22 cellular contexts compared by ENCODE assay signal in the genomic region with DNA sequence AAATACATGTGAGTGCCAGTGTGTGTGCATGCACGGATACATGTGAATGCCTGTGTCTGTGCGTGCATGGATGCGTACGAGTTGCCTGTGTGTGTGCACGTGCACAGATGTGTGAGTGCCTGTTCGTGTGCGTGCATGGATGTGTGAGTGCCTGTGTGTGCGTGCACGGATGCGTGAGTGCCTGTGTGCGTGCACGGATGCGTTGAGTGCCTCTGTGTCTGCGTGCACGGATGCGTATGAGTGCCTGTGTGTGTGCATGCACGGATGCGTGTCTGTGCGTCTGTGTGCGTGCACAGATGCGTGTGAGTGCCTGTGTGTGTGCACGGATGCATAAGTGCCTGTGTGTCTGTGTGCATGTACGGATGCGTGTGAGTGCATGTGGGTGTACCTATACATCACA.
"Had no signal": no experiment of that assay in that cellular context is flagged by ENCODE, and none has a peak within 500 bp of the region (broad histone marks: within the 10 kb centered on the region; RNA-seq: fewer than 3 reads in every experiment).

No MANE protein-coding gene starts in this region.

- H3K4me1 Mint-ChIP-seq: activated CD4-positive, alpha-beta T cell treated with anti-CD3 and anti-CD28 coated beads for 36 hours; stimulated activated naive CD8-positive, alpha-beta T cell treated with anti-CD3 and anti-CD28 coated beads, Interleukin-15, amount 100 ng/mL, for 72 hours had no signal

- H3K27ac Mint-ChIP-seq: activated CD4-positive, alpha-beta T cell treated with anti-CD3 and anti-CD28 coated beads for 36 hours; activated naive CD4-positive, alpha-beta T cell treated with anti-CD3 and anti-CD28 coated beads, Interleukin-2, amount 50 U/mL, for 72 hours; effector memory CD8-positive, alpha-beta T cell; mesothelial cell of epicardium; nephron; progenitor cell of endocrine pancreas; stimulated activated naive CD8-positive, alpha-beta T cell treated with anti-CD3 and anti-CD28 coated beads, Interleukin-15, amount 100 ng/mL, for 72 hours had no signal

- H3K27me3 Mint-ChIP-seq: activated CD4-positive, alpha-beta T cell treated with anti-CD3 and anti-CD28 coated beads for 36 hours; effector memory CD8-positive, alpha-beta T cell; progenitor cell of endocrine pancreas; stimulated activated naive CD8-positive, alpha-beta T cell treated with anti-CD3 and anti-CD28 coated beads, Interleukin-15, amount 100 ng/mL, for 72 hours had no signal

- H3K27me3 ChIP-seq: adrenal gland, cardiac muscle cell, right atrium auricular region, suprapubic skin, upper lobe of right lung had no signal

- DNase-seq: activated CD4-positive, alpha-beta T cell treated with anti-CD3 and anti-CD28 coated beads for 36 hours; activated CD4-positive, alpha-beta T cell treated with anti-CD3 and anti-CD28 coated beads, Interleukin-2, amount 50 U/mL, for 48 hours; activated gamma-delta T cell treated with Interleukin-2 at 50 U/mL for 16 hours; adrenal gland; dermis blood vessel endothelial cell; effector memory CD8-positive, alpha-beta T cell; foreskin fibroblast; hippocampal formation; islet precursor cell; stimulated activated naive CD8-positive, alpha-beta T cell treated with anti-CD3 and anti-CD28 coated beads, Interleukin-15, amount 100 ng/mL, for 72 hours; T-helper 2 cell; upper lobe of right lung had no signal

- H3K9me3 Mint-ChIP-seq: activated naive CD4-positive, alpha-beta T cell treated with anti-CD3 and anti-CD28 coated beads, Interleukin-2, amount 50 U/mL, for 72 hours; effector memory CD8-positive, alpha-beta T cell; mesothelial cell of epicardium; nephron; stimulated activated naive CD8-positive, alpha-beta T cell treated with anti-CD3 and anti-CD28 coated beads, Interleukin-15, amount 100 ng/mL, for 72 hours had no signal

- H3K9me3 ChIP-seq: adrenal gland, right atrium auricular region, suprapubic skin, upper lobe of right lung had no signal

- H3K4me1 ChIP-seq: adrenal gland had no signal

- H3K36me3 Mint-ChIP-seq: activated naive CD4-positive, alpha-beta T cell treated with anti-CD3 and anti-CD28 coated beads, Interleukin-2, amount 50 U/mL, for 72 hours had no signal

- H3K4me3 ChIP-seq: adrenal gland, cardiac muscle cell, lung, right atrium auricular region, skin epidermis, suprapubic skin, upper lobe of right lung had no signal

- H3K27ac ChIP-seq: cardiac muscle cell, right atrium auricular region, suprapubic skin, upper lobe of right lung, VCaP had no signal

- ATAC-seq: activated CD4-positive, alpha-beta T cell treated with anti-CD3 and anti-CD28 coated beads for 36 hours; activated naive CD4-positive, alpha-beta T cell treated with anti-CD3 and anti-CD28 coated beads, Interleukin-2, amount 50 U/mL, for 72 hours; effector memory CD8-positive, alpha-beta T cell; stimulated activated naive CD8-positive, alpha-beta T cell treated with anti-CD3 and anti-CD28 coated beads, Interleukin-15, amount 100 ng/mL, for 72 hours; upper lobe of right lung had no signal

- H3K4me3 Mint-ChIP-seq: activated CD4-positive, alpha-beta T cell treated with anti-CD3 and anti-CD28 coated beads for 36 hours; effector memory CD8-positive, alpha-beta T cell; mesothelial cell of epicardium; nephron; stimulated activated naive CD8-positive, alpha-beta T cell treated with anti-CD3 and anti-CD28 coated beads, Interleukin-15, amount 100 ng/mL, for 72 hours had no signal

- H3K36me3 ChIP-seq: adrenal gland, cardiac muscle cell had no signal
